ENCODE assay signal across 1 cellular context in the genomic region with DNA sequence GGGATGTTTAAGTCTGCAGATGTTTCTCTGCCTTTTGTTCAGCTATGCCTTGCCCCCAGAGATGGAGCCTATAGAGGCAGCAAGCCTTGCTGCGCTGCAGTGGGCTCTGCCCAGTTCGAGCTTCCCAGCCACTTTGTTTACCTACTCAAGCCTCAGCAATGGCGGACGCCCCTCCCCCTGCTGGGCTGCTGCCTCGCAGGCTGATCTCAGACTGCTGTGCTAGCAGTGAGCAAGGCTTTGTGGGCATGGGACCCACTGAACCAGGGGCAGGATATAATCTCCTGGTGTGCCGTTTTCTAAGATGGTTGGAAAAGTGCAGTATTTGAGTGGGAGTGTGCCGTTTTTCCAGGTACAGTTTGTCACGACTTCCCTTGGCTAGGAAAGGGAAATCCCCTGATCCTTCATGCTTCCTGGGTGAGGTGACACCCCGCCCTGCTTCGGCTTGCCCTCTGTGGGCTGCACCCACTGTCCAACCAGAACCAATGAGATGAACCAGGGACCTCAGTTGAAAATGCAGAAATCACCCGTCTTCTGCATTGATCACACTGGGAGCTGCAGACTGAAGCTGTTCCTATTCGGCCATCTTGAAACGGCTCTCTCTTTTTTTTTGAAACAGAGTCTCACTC.
TF ChIP-seq lines count a peak whose summit lies in the region.

No MANE protein-coding gene starts in this region.

TF ChIP-seq in HepG2, 621 proteins besides CTCF, POLR2A, EP300 and RAD21 (continued from another document):
- TF ChIP-seq, protein P1, sequence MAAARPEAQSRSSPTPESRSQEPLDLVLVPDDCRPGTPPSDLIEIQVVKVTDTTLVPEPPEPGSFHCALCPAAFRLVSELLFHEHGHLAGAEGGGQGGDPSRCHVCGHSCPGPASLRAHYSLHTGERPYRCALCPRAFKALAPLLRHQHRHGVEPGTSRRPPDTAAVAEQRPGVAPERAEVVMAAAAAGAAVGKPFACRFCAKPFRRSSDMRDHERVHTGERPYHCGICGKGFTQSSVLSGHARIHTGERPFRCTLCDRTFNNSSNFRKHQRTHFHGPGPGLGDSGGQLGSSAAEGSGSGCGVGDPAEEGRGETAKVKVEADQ (CRISPR knock-in tag; IDR thresholded peaks at IDR 0.05; ENCODE audit: borderline replicate concordance) = no peak
- TF ChIP-seq AKAP8 (CRISPR knock-in tag; IDR thresholded peaks at IDR 0.05) = no peak
- no peak for TF ChIP-seq GATA4 (IDR thresholded peaks at IDR 0.05; ENCODE audit: borderline replicate concordance, low read depth)
- 0 out of 2 replicates have a peak, but pooled peaks have one; percentile 24 for TF ChIP-seq SP4 (CRISPR knock-in tag; IDR thresholded peaks at IDR 0.05)
- no peak for TF ChIP-seq ZSCAN22 (CRISPR knock-in tag; IDR thresholded peaks at IDR 0.05)
- no peak for TF ChIP-seq IRX3 (CRISPR knock-in tag; IDR thresholded peaks at IDR 0.05; ENCODE audit: borderline replicate concordance, low read depth)
- TF ChIP-seq, protein P2, sequence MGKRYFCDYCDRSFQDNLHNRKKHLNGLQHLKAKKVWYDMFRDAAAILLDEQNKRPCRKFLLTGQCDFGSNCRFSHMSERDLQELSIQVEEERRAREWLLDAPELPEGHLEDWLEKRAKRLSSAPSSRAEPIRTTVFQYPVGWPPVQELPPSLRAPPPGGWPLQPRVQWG (CRISPR knock-in tag; IDR thresholded peaks at IDR 0.05; ENCODE audit: borderline replicate concordance, low read depth) = no peak
- TF ChIP-seq, protein P3, sequence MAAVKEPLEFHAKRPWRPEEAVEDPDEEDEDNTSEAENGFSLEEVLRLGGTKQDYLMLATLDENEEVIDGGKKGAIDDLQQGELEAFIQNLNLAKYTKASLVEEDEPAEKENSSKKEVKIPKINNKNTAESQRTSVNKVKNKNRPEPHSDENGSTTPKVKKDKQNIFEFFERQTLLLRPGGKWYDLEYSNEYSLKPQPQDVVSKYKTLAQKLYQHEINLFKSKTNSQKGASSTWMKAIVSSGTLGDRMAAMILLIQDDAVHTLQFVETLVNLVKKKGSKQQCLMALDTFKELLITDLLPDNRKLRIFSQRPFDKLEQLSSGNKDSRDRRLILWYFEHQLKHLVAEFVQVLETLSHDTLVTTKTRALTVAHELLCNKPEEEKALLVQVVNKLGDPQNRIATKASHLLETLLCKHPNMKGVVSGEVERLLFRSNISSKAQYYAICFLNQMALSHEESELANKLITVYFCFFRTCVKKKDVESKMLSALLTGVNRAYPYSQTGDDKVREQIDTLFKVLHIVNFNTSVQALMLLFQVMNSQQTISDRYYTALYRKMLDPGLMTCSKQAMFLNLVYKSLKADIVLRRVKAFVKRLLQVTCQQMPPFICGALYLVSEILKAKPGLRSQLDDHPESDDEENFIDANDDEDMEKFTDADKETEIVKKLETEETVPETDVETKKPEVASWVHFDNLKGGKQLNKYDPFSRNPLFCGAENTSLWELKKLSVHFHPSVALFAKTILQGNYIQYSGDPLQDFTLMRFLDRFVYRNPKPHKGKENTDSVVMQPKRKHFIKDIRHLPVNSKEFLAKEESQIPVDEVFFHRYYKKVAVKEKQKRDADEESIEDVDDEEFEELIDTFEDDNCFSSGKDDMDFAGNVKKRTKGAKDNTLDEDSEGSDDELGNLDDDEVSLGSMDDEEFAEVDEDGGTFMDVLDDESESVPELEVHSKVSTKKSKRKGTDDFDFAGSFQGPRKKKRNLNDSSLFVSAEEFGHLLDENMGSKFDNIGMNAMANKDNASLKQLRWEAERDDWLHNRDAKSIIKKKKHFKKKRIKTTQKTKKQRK (IDR thresholded peaks at IDR 0.05; ENCODE audit: low read length) = no peak
- TF ChIP-seq RARA (CRISPR knock-in tag; IDR thresholded peaks at IDR 0.05) = no peak
- TF ChIP-seq, protein P4, sequence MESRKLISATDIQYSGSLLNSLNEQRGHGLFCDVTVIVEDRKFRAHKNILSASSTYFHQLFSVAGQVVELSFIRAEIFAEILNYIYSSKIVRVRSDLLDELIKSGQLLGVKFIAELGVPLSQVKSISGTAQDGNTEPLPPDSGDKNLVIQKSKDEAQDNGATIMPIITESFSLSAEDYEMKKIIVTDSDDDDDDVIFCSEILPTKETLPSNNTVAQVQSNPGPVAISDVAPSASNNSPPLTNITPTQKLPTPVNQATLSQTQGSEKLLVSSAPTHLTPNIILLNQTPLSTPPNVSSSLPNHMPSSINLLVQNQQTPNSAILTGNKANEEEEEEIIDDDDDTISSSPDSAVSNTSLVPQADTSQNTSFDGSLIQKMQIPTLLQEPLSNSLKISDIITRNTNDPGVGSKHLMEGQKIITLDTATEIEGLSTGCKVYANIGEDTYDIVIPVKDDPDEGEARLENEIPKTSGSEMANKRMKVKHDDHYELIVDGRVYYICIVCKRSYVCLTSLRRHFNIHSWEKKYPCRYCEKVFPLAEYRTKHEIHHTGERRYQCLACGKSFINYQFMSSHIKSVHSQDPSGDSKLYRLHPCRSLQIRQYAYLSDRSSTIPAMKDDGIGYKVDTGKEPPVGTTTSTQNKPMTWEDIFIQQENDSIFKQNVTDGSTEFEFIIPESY (CRISPR knock-in tag; IDR thresholded peaks at IDR 0.05) = no peak
- no peak for TF ChIP-seq ZNF556 (CRISPR knock-in tag; IDR thresholded peaks at IDR 0.05; ENCODE audit: borderline replicate concordance)
- TF ChIP-seq, protein P5, sequence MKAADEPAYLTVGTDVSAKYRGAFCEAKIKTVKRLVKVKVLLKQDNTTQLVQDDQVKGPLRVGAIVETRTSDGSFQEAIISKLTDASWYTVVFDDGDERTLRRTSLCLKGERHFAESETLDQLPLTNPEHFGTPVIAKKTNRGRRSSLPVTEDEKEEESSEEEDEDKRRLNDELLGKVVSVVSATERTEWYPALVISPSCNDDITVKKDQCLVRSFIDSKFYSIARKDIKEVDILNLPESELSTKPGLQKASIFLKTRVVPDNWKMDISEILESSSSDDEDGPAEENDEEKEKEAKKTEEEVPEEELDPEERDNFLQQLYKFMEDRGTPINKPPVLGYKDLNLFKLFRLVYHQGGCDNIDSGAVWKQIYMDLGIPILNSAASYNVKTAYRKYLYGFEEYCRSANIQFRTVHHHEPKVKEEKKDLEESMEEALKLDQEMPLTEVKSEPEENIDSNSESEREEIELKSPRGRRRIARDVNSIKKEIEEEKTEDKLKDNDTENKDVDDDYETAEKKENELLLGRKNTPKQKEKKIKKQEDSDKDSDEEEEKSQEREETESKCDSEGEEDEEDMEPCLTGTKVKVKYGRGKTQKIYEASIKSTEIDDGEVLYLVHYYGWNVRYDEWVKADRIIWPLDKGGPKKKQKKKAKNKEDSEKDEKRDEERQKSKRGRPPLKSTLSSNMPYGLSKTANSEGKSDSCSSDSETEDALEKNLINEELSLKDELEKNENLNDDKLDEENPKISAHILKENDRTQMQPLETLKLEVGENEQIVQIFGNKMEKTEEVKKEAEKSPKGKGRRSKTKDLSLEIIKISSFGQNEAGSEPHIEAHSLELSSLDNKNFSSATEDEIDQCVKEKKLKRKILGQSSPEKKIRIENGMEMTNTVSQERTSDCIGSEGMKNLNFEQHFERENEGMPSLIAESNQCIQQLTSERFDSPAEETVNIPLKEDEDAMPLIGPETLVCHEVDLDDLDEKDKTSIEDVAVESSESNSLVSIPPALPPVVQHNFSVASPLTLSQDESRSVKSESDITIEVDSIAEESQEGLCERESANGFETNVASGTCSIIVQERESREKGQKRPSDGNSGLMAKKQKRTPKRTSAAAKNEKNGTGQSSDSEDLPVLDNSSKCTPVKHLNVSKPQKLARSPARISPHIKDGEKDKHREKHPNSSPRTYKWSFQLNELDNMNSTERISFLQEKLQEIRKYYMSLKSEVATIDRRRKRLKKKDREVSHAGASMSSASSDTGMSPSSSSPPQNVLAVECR (CRISPR knock-in tag; IDR thresholded peaks at IDR 0.05; ENCODE audit: borderline replicate concordance) = no peak; the same call in 1 of the 2 replicates
- TF ChIP-seq MXD4 (CRISPR knock-in tag; IDR thresholded peaks at IDR 0.05) = no peak
- no peak for TF ChIP-seq ZNF558 (CRISPR knock-in tag; IDR thresholded peaks at IDR 0.05; ENCODE audit: borderline replicate concordance)
- no peak for TF ChIP-seq TCF7L2 (IDR thresholded peaks at IDR 0.05; ENCODE audit: low read depth, low read length)
- TF ChIP-seq, protein P6, sequence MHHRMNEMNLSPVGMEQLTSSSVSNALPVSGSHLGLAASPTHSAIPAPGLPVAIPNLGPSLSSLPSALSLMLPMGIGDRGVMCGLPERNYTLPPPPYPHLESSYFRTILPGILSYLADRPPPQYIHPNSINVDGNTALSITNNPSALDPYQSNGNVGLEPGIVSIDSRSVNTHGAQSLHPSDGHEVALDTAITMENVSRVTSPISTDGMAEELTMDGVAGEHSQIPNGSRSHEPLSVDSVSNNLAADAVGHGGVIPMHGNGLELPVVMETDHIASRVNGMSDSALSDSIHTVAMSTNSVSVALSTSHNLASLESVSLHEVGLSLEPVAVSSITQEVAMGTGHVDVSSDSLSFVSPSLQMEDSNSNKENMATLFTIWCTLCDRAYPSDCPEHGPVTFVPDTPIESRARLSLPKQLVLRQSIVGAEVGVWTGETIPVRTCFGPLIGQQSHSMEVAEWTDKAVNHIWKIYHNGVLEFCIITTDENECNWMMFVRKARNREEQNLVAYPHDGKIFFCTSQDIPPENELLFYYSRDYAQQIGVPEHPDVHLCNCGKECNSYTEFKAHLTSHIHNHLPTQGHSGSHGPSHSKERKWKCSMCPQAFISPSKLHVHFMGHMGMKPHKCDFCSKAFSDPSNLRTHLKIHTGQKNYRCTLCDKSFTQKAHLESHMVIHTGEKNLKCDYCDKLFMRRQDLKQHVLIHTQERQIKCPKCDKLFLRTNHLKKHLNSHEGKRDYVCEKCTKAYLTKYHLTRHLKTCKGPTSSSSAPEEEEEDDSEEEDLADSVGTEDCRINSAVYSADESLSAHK (CRISPR knock-in tag; IDR thresholded peaks at IDR 0.05; ENCODE audit: borderline replicate concordance) = no peak
- TF ChIP-seq, protein P7, sequence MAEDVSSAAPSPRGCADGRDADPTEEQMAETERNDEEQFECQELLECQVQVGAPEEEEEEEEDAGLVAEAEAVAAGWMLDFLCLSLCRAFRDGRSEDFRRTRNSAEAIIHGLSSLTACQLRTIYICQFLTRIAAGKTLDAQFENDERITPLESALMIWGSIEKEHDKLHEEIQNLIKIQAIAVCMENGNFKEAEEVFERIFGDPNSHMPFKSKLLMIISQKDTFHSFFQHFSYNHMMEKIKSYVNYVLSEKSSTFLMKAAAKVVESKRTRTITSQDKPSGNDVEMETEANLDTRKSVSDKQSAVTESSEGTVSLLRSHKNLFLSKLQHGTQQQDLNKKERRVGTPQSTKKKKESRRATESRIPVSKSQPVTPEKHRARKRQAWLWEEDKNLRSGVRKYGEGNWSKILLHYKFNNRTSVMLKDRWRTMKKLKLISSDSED (CRISPR knock-in tag; IDR thresholded peaks at IDR 0.05) = no peak
- TF ChIP-seq, protein P8, sequence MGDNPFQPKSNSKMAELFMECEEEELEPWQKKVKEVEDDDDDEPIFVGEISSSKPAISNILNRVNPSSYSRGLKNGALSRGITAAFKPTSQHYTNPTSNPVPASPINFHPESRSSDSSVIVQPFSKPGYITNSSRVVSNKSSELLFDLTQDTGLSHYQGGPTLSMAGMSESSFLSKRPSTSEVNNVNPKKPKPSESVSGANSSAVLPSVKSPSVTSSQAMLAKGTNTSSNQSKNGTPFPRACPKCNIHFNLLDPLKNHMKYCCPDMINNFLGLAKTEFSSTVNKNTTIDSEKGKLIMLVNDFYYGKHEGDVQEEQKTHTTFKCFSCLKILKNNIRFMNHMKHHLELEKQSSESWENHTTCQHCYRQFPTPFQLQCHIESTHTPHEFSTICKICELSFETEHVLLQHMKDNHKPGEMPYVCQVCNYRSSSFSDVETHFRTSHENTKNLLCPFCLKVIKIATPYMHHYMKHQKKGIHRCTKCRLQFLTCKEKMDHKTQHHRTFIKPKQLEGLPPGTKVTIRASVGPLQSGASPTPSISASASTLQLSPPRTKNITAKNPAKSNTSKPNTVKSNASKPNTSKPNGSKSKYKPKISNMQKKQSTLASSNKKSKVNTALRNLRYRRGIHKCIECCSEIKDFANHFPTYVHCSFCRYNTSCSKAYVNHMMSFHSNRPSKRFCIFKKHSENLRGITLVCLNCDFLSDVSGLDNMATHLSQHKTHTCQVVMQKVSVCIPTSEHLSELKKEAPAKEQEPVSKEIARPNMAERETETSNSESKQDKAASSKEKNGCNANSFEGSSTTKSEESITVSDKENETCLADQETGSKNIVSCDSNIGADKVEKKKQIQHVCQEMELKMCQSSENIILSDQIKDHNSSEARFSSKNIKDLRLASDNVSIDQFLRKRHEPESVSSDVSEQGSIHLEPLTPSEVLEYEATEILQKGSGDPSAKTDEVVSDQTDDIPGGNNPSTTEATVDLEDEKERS (CRISPR knock-in tag; IDR thresholded peaks at IDR 0.05) = no peak
- TF ChIP-seq KLF16 (CRISPR knock-in tag; IDR thresholded peaks at IDR 0.05) = no peak
- no peak for TF ChIP-seq PTBP1 (IDR thresholded peaks at IDR 0.05; ENCODE audit: low read depth, low read length, poor library complexity, severe bottlenecking)
- no peak for TF ChIP-seq ZNF30 (CRISPR knock-in tag; IDR thresholded peaks at IDR 0.05)
- TF ChIP-seq, protein P9, sequence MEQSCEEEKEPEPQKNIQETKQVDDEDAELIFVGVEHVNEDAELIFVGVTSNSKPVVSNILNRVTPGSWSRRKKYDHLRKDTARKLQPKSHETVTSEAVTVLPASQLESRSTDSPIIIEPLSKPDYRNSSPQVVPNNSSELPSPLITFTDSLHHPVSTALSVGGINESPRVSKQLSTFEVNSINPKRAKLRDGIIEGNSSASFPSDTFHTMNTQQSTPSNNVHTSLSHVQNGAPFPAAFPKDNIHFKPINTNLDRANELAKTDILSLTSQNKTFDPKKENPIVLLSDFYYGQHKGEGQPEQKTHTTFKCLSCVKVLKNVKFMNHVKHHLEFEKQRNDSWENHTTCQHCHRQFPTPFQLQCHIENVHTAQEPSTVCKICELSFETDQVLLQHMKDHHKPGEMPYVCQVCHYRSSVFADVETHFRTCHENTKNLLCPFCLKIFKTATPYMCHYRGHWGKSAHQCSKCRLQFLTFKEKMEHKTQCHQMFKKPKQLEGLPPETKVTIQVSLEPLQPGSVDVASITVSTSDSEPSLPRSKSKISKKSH (CRISPR knock-in tag; IDR thresholded peaks at IDR 0.05; ENCODE audit: borderline replicate concordance) = no peak
- no peak for TF ChIP-seq PAF1 (CRISPR knock-in tag; IDR thresholded peaks at IDR 0.05)
- no peak for TF ChIP-seq GLI4 (CRISPR knock-in tag; IDR thresholded peaks at IDR 0.05; ENCODE audit: borderline replicate concordance)
- TF ChIP-seq, protein P10, sequence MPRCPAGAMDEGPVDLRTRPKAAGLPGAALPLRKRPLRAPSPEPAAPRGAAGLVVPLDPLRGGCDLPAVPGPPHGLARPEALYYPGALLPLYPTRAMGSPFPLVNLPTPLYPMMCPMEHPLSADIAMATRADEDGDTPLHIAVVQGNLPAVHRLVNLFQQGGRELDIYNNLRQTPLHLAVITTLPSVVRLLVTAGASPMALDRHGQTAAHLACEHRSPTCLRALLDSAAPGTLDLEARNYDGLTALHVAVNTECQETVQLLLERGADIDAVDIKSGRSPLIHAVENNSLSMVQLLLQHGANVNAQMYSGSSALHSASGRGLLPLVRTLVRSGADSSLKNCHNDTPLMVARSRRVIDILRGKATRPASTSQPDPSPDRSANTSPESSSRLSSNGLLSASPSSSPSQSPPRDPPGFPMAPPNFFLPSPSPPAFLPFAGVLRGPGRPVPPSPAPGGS (CRISPR knock-in tag; IDR thresholded peaks at IDR 0.05) = peak; percentile 60; the same call in 1 of the 2 replicates
- peak; percentile 81 for TF ChIP-seq HOXA3 (CRISPR knock-in tag; IDR thresholded peaks at IDR 0.05)
TF ChIP-seq in HepG2: peak in this region for 32.
